In genomic region chr1:215360786-215361185, GRCh38 we compare ENCODE assay signal across 14 cellular contexts.
DNase-seq lines count a peak whose midpoint lies in the region; ATAC-seq and TF ChIP-seq lines count a peak whose summit lies in the region.
"Had no signal": no experiment of that assay in that cellular context is flagged by ENCODE, and none has a peak within 500 bp of the region (broad histone marks: within the 10 kb centered on the region; RNA-seq: fewer than 3 reads in every experiment).

No MANE protein-coding gene starts in this region.

- TF ChIP-seq POLR2A in stomach (IDR thresholded peaks at IDR 0.05) = no peak

- intact Hi-C loops in stomach (cut with DNase I; ENCODE audit: low total_unique reads) = no loop called here

- no peaks in the 10 kb centered on the region for H3K36me3 Mint-ChIP-seq in HFFc6 (ENCODE audit: low read depth)

- H3K4me1 ChIP-seq in stomach = no peaks in the 10 kb centered on the region
- H3K4me1 ChIP-seq: BLaER1 had no signal

- no peaks in the 10 kb centered on the region for H3K4me1 Mint-ChIP-seq in HFFc6 (ENCODE audit: low read depth)

- no peaks in the 10 kb centered on the region for H3K36me3 ChIP-seq in stomach
- H3K36me3 ChIP-seq: BLaER1, MG63 had no signal

- H3K27ac Mint-ChIP-seq in HFFc6 = no peak overlapping the region

- H3K27me3 Mint-ChIP-seq in HFFc6 (ENCODE audit: insufficient read depth) = no peaks in the 10 kb centered on the region; the same call in none of the 2 replicates

- H3K27ac ChIP-seq in stomach = no peak overlapping the region
- H3K27ac ChIP-seq: BLaER1 had no signal

- no peak for ATAC-seq in GM21381 (IDR thresholded peaks at IDR 0.05; ENCODE audit: unreplicated experiment)

- 74 to 77% (median 75%) methylated on average over 2 of the region's 2 CpGs for WGBS in stomach, 5 donors

- H3K4me3 ChIP-seq in fibroblast of mammary gland (ENCODE audit: control insufficient read depth, low read depth, low read length) = no peak overlapping the region
- no peak overlapping the region for H3K4me3 ChIP-seq in stomach
- H3K4me3 ChIP-seq: BLaER1, MG63 had no signal

- H3K27me3 ChIP-seq in stomach = no peaks in the 10 kb centered on the region
- H3K27me3 ChIP-seq: BLaER1, MG63 had no signal

- H3K9me3 Mint-ChIP-seq in HFFc6 = peaks cover 4% of the 10 kb centered on the region; the same call in 1 of the 2 replicates

- H3K9me3 ChIP-seq in stomach = peaks cover 0 to 7% (median 2%) of the 10 kb centered on the region in 4 donors
- H3K9me3 ChIP-seq: BLaER1, MG63 had no signal

- no peak for TF ChIP-seq EP300 in stomach (IDR thresholded peaks at IDR 0.05)

- H3K4me3 Mint-ChIP-seq in HFFc6 = peak overlapping the region; percentile 28; the same call in 1 of the 2 replicates

- TF ChIP-seq CTCF in HFFc6 (IDR thresholded peaks at IDR 0.05) (no peak), fibroblast of mammary gland (conservative IDR thresholded peaks at IDR 0.05; ENCODE audit: control insufficient read depth, insufficient read depth, low read depth, low read length) (no peak), stomach (IDR thresholded peaks at IDR 0.05) (no peak)

- DNase-seq in HFFc6 (no peak), RPMI7951 (ENCODE audit: low read depth) (peak; percentile 70), fibroblast of mammary gland (ENCODE audit: low read depth) (peak; percentile 4), stomach (no peak), SK-N-DZ (ENCODE audit: low spot score) (no peak), NCI-H1105 treated with DMSO at 0.1 percent for 48 hours (lab: John Stamatoyannopoulos, UW) (no peak)
- DNase-seq: KG1, MG63, NCI-H187 treated with DMSO at 0.1 percent for 48 hours, NCI-H82, SHP77 treated with DMSO at 0.1 percent for 48 hours, SW 1271 had no signal

Comparison
In these comparisons a context has a peak if more than half of its experiments do, and no peak if none do; other contexts are left out.
1. DNase-seq: peak in RPMI7951 (single experiment) and fibroblast of mammary gland (single experiment); none in HFFc6 (single experiment), stomach (single experiment), SK-N-DZ (single experiment) and NCI-H1105 treated with DMSO at 0.1 percent for 48 hours (single experiment).